ENCODE assay signal across 17 cellular contexts in genomic region chr17:9226794-9227135, GRCh38.
DNase-seq lines count a peak whose midpoint lies in the region; ATAC-seq and TF ChIP-seq lines count a peak whose summit lies in the region.
"Had no signal": no experiment of that assay in that cellular context is flagged by ENCODE, and none has a peak within 500 bp of the region (broad histone marks: within the 10 kb centered on the region; RNA-seq: fewer than 3 reads in every experiment).

No MANE protein-coding gene starts in this region.

- no peak overlapping the region for H3K27ac Mint-ChIP-seq in activated CD4-positive, alpha-beta T cell treated with anti-CD3 and anti-CD28 coated beads, Interleukin-2, amount 10 ng/mL, durations not matched to agents 7 days and 5 days
- H3K27ac Mint-ChIP-seq in GM23338 (no peak overlapping the region), memory B cell (no peak overlapping the region)
- H3K27ac Mint-ChIP-seq in activated naive CD8-positive, alpha-beta T cell treated with anti-CD3 and anti-CD28 coated beads for 36 hours = no peak overlapping the region
- H3K27ac Mint-ChIP-seq: stimulated activated naive B cell treated with anti-CD40 and anti-IgM and Interleukin-4, amounts not matched to agents 10 μg/mL and 1 μg/mL and 100 μg/mL, for 72 hours had no signal

- no peaks in the 10 kb centered on the region for H3K27me3 ChIP-seq in GM23338 (ENCODE audit: insufficient read depth)
- H3K27me3 ChIP-seq: heart left ventricle had no signal

- H3K9me3 Mint-ChIP-seq in activated CD4-positive, alpha-beta T cell treated with anti-CD3 and anti-CD28 coated beads, Interleukin-2, amount 10 ng/mL, durations not matched to agents 7 days and 5 days = no peaks in the 10 kb centered on the region
- H3K9me3 Mint-ChIP-seq in GM23338 (no peaks in the 10 kb centered on the region), memory B cell (no peaks in the 10 kb centered on the region)
- H3K9me3 Mint-ChIP-seq in activated naive CD8-positive, alpha-beta T cell treated with anti-CD3 and anti-CD28 coated beads for 36 hours = no peaks in the 10 kb centered on the region
- H3K9me3 Mint-ChIP-seq: stimulated activated naive B cell treated with anti-CD40 and anti-IgM and Interleukin-4, amounts not matched to agents 10 μg/mL and 1 μg/mL and 100 μg/mL, for 72 hours had no signal

- no peaks in the 10 kb centered on the region for H3K36me3 ChIP-seq in GM23338 (ENCODE audit: insufficient read depth)
- H3K36me3 ChIP-seq: heart left ventricle had no signal

- no peak overlapping the region for H3K4me3 ChIP-seq in GM23338
- H3K4me3 ChIP-seq: coronary artery, heart left ventricle, SK-N-MC had no signal

- H3K36me3 Mint-ChIP-seq in activated CD4-positive, alpha-beta T cell treated with anti-CD3 and anti-CD28 coated beads, Interleukin-2, amount 10 ng/mL, durations not matched to agents 7 days and 5 days (ENCODE audit: low read depth) = no peaks in the 10 kb centered on the region
- H3K36me3 Mint-ChIP-seq in GM23338 (ENCODE audit: low read depth) (no peaks in the 10 kb centered on the region), memory B cell (no peaks in the 10 kb centered on the region)
- no peaks in the 10 kb centered on the region for H3K36me3 Mint-ChIP-seq in activated naive CD8-positive, alpha-beta T cell treated with anti-CD3 and anti-CD28 coated beads for 36 hours
- H3K36me3 Mint-ChIP-seq: stimulated activated naive B cell treated with anti-CD40 and anti-IgM and Interleukin-4, amounts not matched to agents 10 μg/mL and 1 μg/mL and 100 μg/mL, for 72 hours had no signal

- H3K79me2 ChIP-seq in GM23338 (replicated peaks; ENCODE audit: insufficient read depth) = no peaks in the 10 kb centered on the region

- POLR2A ChIA-PET in activated CD4-positive, alpha-beta T cell treated with anti-CD3 and anti-CD28 coated beads, Interleukin-2, amount 10 ng/mL, durations not matched to agents 7 days and 5 days (lab: Charles Lee) = interaction anchor here (0.6 kb wide), 1 partner anchor 9 kb away, joined by 3 read pairs; no protein-coding TSS in a partner anchor

- H4K20me1 ChIP-seq in GM23338 (replicated peaks; ENCODE audit: insufficient read depth) = no peaks in the 10 kb centered on the region

- ATAC-seq in GM23338 = peak; percentile 59
- ATAC-seq in memory B cell (ENCODE audit: low read depth) = peak; percentile 88
- no peak for ATAC-seq in GM19463 (IDR thresholded peaks at IDR 0.05; ENCODE audit: unreplicated experiment)
- ATAC-seq: heart left ventricle had no signal

- H3K4me1 Mint-ChIP-seq in activated CD4-positive, alpha-beta T cell treated with anti-CD3 and anti-CD28 coated beads, Interleukin-2, amount 10 ng/mL, durations not matched to agents 7 days and 5 days = peaks cover 3% of the 10 kb centered on the region
- H3K4me1 Mint-ChIP-seq in GM23338 (no peaks in the 10 kb centered on the region; the same call in 1 of the 3 replicates), memory B cell (no peaks in the 10 kb centered on the region)
- no peaks in the 10 kb centered on the region for H3K4me1 Mint-ChIP-seq in activated naive CD8-positive, alpha-beta T cell treated with anti-CD3 and anti-CD28 coated beads for 36 hours
- H3K4me1 Mint-ChIP-seq: stimulated activated naive B cell treated with anti-CD40 and anti-IgM and Interleukin-4, amounts not matched to agents 10 μg/mL and 1 μg/mL and 100 μg/mL, for 72 hours had no signal

- H3F3A ChIP-seq in GM23338 (replicated peaks; ENCODE audit: low read depth) = no peaks in the 10 kb centered on the region

- no peaks in the 10 kb centered on the region; the same call in 1 of the 2 replicates for H3K4me1 ChIP-seq in GM23338 (ENCODE audit: insufficient read depth)

- H3K27ac ChIP-seq in GM23338 (ENCODE audit: low read depth) = no peak overlapping the region
- H3K27ac ChIP-seq: coronary artery, heart left ventricle, SK-N-MC had no signal

- H3K9me2 ChIP-seq in GM23338 (ENCODE audit: insufficient read depth) = no peaks in the 10 kb centered on the region

- no peak overlapping the region for H3K4me3 Mint-ChIP-seq in activated CD4-positive, alpha-beta T cell treated with anti-CD3 and anti-CD28 coated beads, Interleukin-2, amount 10 ng/mL, durations not matched to agents 7 days and 5 days
- H3K4me3 Mint-ChIP-seq in GM23338 (no peak overlapping the region), memory B cell (no peak overlapping the region)
- H3K4me3 Mint-ChIP-seq in activated naive CD8-positive, alpha-beta T cell treated with anti-CD3 and anti-CD28 coated beads for 36 hours = no peak overlapping the region
- H3K4me3 Mint-ChIP-seq: stimulated activated naive B cell treated with anti-CD40 and anti-IgM and Interleukin-4, amounts not matched to agents 10 μg/mL and 1 μg/mL and 100 μg/mL, for 72 hours had no signal

- H2AFZ ChIP-seq in GM23338 = no peak overlapping the region

- H3K27me3 Mint-ChIP-seq in activated CD4-positive, alpha-beta T cell treated with anti-CD3 and anti-CD28 coated beads, Interleukin-2, amount 10 ng/mL, durations not matched to agents 7 days and 5 days = no peaks in the 10 kb centered on the region
- peaks cover 8% of the 10 kb centered on the region for H3K27me3 Mint-ChIP-seq in GM23338 (ENCODE audit: insufficient read depth, low read depth, poor library complexity)
- H3K27me3 Mint-ChIP-seq in activated naive CD8-positive, alpha-beta T cell treated with anti-CD3 and anti-CD28 coated beads for 36 hours = no peaks in the 10 kb centered on the region
- peaks cover 4% of the 10 kb centered on the region for H3K27me3 Mint-ChIP-seq in memory B cell
- H3K27me3 Mint-ChIP-seq: stimulated activated naive B cell treated with anti-CD40 and anti-IgM and Interleukin-4, amounts not matched to agents 10 μg/mL and 1 μg/mL and 100 μg/mL, for 72 hours had no signal

- DNase-seq in activated CD4-positive, alpha-beta T cell treated with anti-CD3 and anti-CD28 coated beads, Interleukin-2, amount 10 ng/mL, durations not matched to agents 7 days and 5 days = peak; percentile 62
- DNase-seq in activated CD4-positive, alpha-beta T cell treated with anti-CD3 and anti-CD28 coated beads for 1 hour = no peak
- DNase-seq in GM23338 (ENCODE audit: low spot score) (peak; percentile 65), memory B cell (ENCODE audit: low spot score in 2 of 2) (no peak), EL (no peak), COLO829 (ENCODE audit: low spot score) (no peak)
- DNase-seq in activated naive CD8-positive, alpha-beta T cell treated with anti-CD3 and anti-CD28 coated beads for 36 hours = peak; percentile 57
- DNase-seq: erythroblast; midbrain; NCI-H1694 treated with DMSO at 0.1 percent for 48 hours; NCI-H510A treated with DMSO at 0.1 percent for 48 hours; nucleus accumbens; stimulated activated naive B cell treated with anti-CD40 and anti-IgM and Interleukin-4, amounts not matched to agents 10 μg/mL and 1 μg/mL and 100 μg/mL, for 72 hours had no signal

- TF ChIP-seq CTCF in GM23338 (conservative IDR thresholded peaks at IDR 0.05; ENCODE audit: low read depth in 2 of 2) = no peak

- no peak overlapping the region for H3K4me2 ChIP-seq in GM23338

- CTCF ChIA-PET in activated CD4-positive, alpha-beta T cell treated with anti-CD3 and anti-CD28 coated beads, Interleukin-2, amount 10 ng/mL, durations not matched to agents 7 days and 5 days (lab: Charles Lee) = no interaction called here

Comparison
In these comparisons a context has a peak if more than half of its experiments do, and no peak if none do; other contexts are left out.
1. DNase-seq: peak in activated CD4-positive, alpha-beta T cell treated with anti-CD3 and anti-CD28 coated beads, Interleukin-2, amount 10 ng/mL, durations not matched to agents 7 days and 5 days (single experiment), GM23338 (single experiment) and activated naive CD8-positive, alpha-beta T cell treated with anti-CD3 and anti-CD28 coated beads for 36 hours (single experiment); none in activated CD4-positive, alpha-beta T cell treated with anti-CD3 and anti-CD28 coated beads for 1 hour (single experiment), memory B cell (0 of 2), EL (single experiment) and COLO829 (single experiment).